ENCODE assay signal across 10 cellular contexts in genomic region chr3:71987089-71987735, GRCh38.
DNase-seq lines count a peak whose midpoint lies in the region; ATAC-seq and TF ChIP-seq lines count a peak whose summit lies in the region.
"Had no signal": no experiment of that assay in that cellular context is flagged by ENCODE, and none has a peak within 500 bp of the region (broad histone marks: within the 10 kb centered on the region; RNA-seq: fewer than 3 reads in every experiment).

No MANE protein-coding gene starts in this region.

- H3K36me3 ChIP-seq in OCI-LY7 (ENCODE audit: insufficient read depth, low read length), result no peaks in the 10 kb centered on the region; the same call in 1 of the 2 replicates
- H3K36me3 ChIP-seq in effector memory CD4-positive, alpha-beta T cell (ENCODE audit: control insufficient read depth, insufficient read depth, low read length), result no peaks in the 10 kb centered on the region

- H3K4me1 ChIP-seq in OCI-LY7 (ENCODE audit: insufficient read depth, low read length, poor library complexity, severe bottlenecking), result peaks cover 54% of the 10 kb centered on the region
- no peaks in the 10 kb centered on the region for H3K4me1 ChIP-seq in effector memory CD4-positive, alpha-beta T cell (ENCODE audit: control insufficient read depth, insufficient read depth, low read length, poor library complexity, severe bottlenecking)

- no peaks in the 10 kb centered on the region for H3K9me2 ChIP-seq in OCI-LY7 (ENCODE audit: insufficient read depth, low read length)

- POLR2A ChIA-PET in OCI-LY7 (lab: Charles Lee), result interaction anchor here (0.7 to 3.5 kb wide), 9 partner anchors 14 to 437 kb away, joined by 3 to 17 read pairs (median 3); no protein-coding TSS in a partner anchor

- no peaks in the 10 kb centered on the region for H3K4me1 Mint-ChIP-seq in neural crest cell
- peaks cover 31 to 48% of the 10 kb centered on the region in 2 donors for H3K4me1 Mint-ChIP-seq in stimulated activated naive B cell treated with anti-CD40 and anti-IgM and Interleukin-4, amounts not matched to agents 10 μg/mL and 1 μg/mL and 100 μg/mL, for 72 hours

- H3K9me3 ChIP-seq in OCI-LY7 (ENCODE audit: low read length), result peaks cover 4% of the 10 kb centered on the region; the same call in 1 of the 2 replicates
- no peaks in the 10 kb centered on the region for H3K9me3 ChIP-seq in effector memory CD4-positive, alpha-beta T cell (ENCODE audit: control insufficient read depth, low read length)

- BruUV-seq in OCI-LY7 (replicated peaks; lab: Mats Ljungman, UMichigan), result no TSS peak

- no peak overlapping the region for H3K27ac Mint-ChIP-seq in neural crest cell (ENCODE audit: unreplicated experiment)
- H3K27ac Mint-ChIP-seq in stimulated activated naive B cell treated with anti-CD40 and anti-IgM and Interleukin-4, amounts not matched to agents 10 μg/mL and 1 μg/mL and 100 μg/mL, for 72 hours, result no peak overlapping the region
- H3K27ac Mint-ChIP-seq: dendritic cell treated with granulocyte-macrophage colony-stimulating factor and Interleukin-4, amounts not matched to agents 40 ng/mL and 50 ng/mL, for 4 days had no signal

- no peaks in the 10 kb centered on the region for H3K79me2 ChIP-seq in OCI-LY7 (ENCODE audit: insufficient read depth, low read depth, low read length)

- CTCF ChIA-PET in OCI-LY7 (lab: Charles Lee; ENCODE audit: unreplicated experiment), result interaction anchor here (1.3 kb wide), 1 partner anchor 13 kb away, joined by 5 read pairs; no protein-coding TSS in a partner anchor

- no peaks in the 10 kb centered on the region for H4K20me1 ChIP-seq in OCI-LY7 (ENCODE audit: insufficient read depth, low read length)

- H3K27me3 Mint-ChIP-seq in neural crest cell (ENCODE audit: low read depth), result no peaks in the 10 kb centered on the region
- H3K27me3 Mint-ChIP-seq in stimulated activated naive B cell treated with anti-CD40 and anti-IgM and Interleukin-4, amounts not matched to agents 10 μg/mL and 1 μg/mL and 100 μg/mL, for 72 hours, result peaks cover 11 to 12% of the 10 kb centered on the region in 2 donors

- DNase-seq in OCI-LY7 (ENCODE audit: low spot score), result no peak
- no peak for DNase-seq in epithelial cell of proximal tubule (ENCODE audit: low read depth)
- DNase-seq in neural crest cell (ENCODE audit: low read depth, low spot score), result no peak
- no peak for DNase-seq in effector memory CD4-positive, alpha-beta T cell
- DNase-seq in NK-92 treated with Interleukin-12 subunit alpha and Interleukin-12 subunit beta, amount 100 ng/mL, for 24 hours (lab: John Stamatoyannopoulos, UW), result no peak
- DNase-seq in stimulated activated naive B cell treated with anti-CD40 and anti-IgM and Interleukin-4, amounts not matched to agents 10 μg/mL and 1 μg/mL and 100 μg/mL, for 72 hours, result no peak
- DNase-seq: NCI-H187 treated with DMSO at 0.1 percent for 48 hours had no signal

- intact Hi-C loops in OCI-LY7 (cut with micrococcal nuclease; ENCODE audit: unreplicated experiment), result loop anchor here (10.0 kb wide), 1 partner anchor 458 kb away; the partner anchor contains the start of gene RYBP

- no peak for ATAC-seq in stimulated activated naive B cell treated with anti-CD40 and anti-IgM and Interleukin-4, amounts not matched to agents 10 μg/mL and 1 μg/mL and 100 μg/mL, for 72 hours (replicated peaks)
- no peak for ATAC-seq in GM21723 (IDR thresholded peaks at IDR 0.05; ENCODE audit: unreplicated experiment)

- H2AFZ ChIP-seq in OCI-LY7 (ENCODE audit: low read length), result peak overlapping the region; percentile 20; the same call in 1 of the 2 replicates

- no peak overlapping the region for H3K4me3 ChIP-seq in OCI-LY7 (ENCODE audit: low read depth, low read length, poor library complexity, severe bottlenecking)
- no peak overlapping the region for H3K4me3 ChIP-seq in epithelial cell of proximal tubule (ENCODE audit: low read depth, low read length)
- no peak overlapping the region for H3K4me3 ChIP-seq in effector memory CD4-positive, alpha-beta T cell (ENCODE audit: insufficient read depth, low read depth, low read length, poor library complexity, severe bottlenecking)

- no peaks in the 10 kb centered on the region for H3K27me3 ChIP-seq in effector memory CD4-positive, alpha-beta T cell (replicated peaks; ENCODE audit: control insufficient read depth, insufficient read depth, low read length, poor library complexity, severe bottlenecking)

- H3K4me2 ChIP-seq in OCI-LY7 (ENCODE audit: low read length), result no peak overlapping the region

- H3K9me3 Mint-ChIP-seq in neural crest cell, result peaks cover 4% of the 10 kb centered on the region
- H3K9me3 Mint-ChIP-seq in stimulated activated naive B cell treated with anti-CD40 and anti-IgM and Interleukin-4, amounts not matched to agents 10 μg/mL and 1 μg/mL and 100 μg/mL, for 72 hours, result peaks cover 5 to 6% of the 10 kb centered on the region in 2 donors

- H3K4me3 Mint-ChIP-seq in neural crest cell, result no peak overlapping the region
- no peak overlapping the region for H3K4me3 Mint-ChIP-seq in stimulated activated naive B cell treated with anti-CD40 and anti-IgM and Interleukin-4, amounts not matched to agents 10 μg/mL and 1 μg/mL and 100 μg/mL, for 72 hours
- H3K4me3 Mint-ChIP-seq: dendritic cell treated with granulocyte-macrophage colony-stimulating factor and Interleukin-4, amounts not matched to agents 40 ng/mL and 50 ng/mL, for 4 days had no signal

- H3K36me3 Mint-ChIP-seq in neural crest cell (ENCODE audit: low read depth), result no peaks in the 10 kb centered on the region
- H3K36me3 Mint-ChIP-seq in stimulated activated naive B cell treated with anti-CD40 and anti-IgM and Interleukin-4, amounts not matched to agents 10 μg/mL and 1 μg/mL and 100 μg/mL, for 72 hours, result peaks cover 0 to 10% of the 10 kb centered on the region in 2 donors

- TF ChIP-seq CTCF in GM12873 (IDR thresholded peaks at IDR 0.05; ENCODE audit: insufficient read depth, low read depth, low read length, missing control alignments) (peak; percentile 25), OCI-LY7 (conservative IDR thresholded peaks at IDR 0.05; ENCODE audit: low read length) (0 out of 2 replicates have a peak, but pooled peaks have one; percentile 22), epithelial cell of proximal tubule (conservative IDR thresholded peaks at IDR 0.05; ENCODE audit: low read depth, low read length) (peak; percentile 58), neural crest cell (conservative IDR thresholded peaks at IDR 0.05) (peak; percentile 43)

- H3K27ac ChIP-seq in OCI-LY7 (ENCODE audit: low read depth, low read length, poor library complexity, severe bottlenecking), result no peak overlapping the region
- H3K27ac ChIP-seq in effector memory CD4-positive, alpha-beta T cell (ENCODE audit: insufficient read depth, low read length, poor library complexity, severe bottlenecking), result no peak overlapping the region
